ENCODE assay signal across 27 cellular contexts in genomic region chr4:31053451-31053850, GRCh38.
"Had no signal": no experiment of that assay in that cellular context is flagged by ENCODE, and none has a peak within 500 bp of the region (broad histone marks: within the 10 kb centered on the region; RNA-seq: fewer than 3 reads in every experiment).

No MANE protein-coding gene starts in this region.

- H3K27me3 Mint-ChIP-seq: naive thymus-derived CD4-positive, alpha-beta T cell; progenitor cell of endocrine pancreas; stimulated activated naive B cell treated with anti-CD40 and anti-IgM and Interleukin-4, amounts not matched to agents 10 μg/mL and 1 μg/mL and 100 μg/mL, for 72 hours; stimulated activated naive CD8-positive, alpha-beta T cell treated with anti-CD3 and anti-CD28 coated beads, Interleukin-15, Interleukin-2, amounts not matched to agents 100 ng/mL and 50 ng/mL, for 24 hours; type B pancreatic cell had no signal

- H3K4me3 ChIP-seq: ovary, psoas muscle, right lobe of liver, sigmoid colon, stomach, tibial artery, transverse colon, upper lobe of right lung, uterus had no signal

- DNase-seq: naive thymus-derived CD4-positive, alpha-beta T cell; natural killer cell; nucleus accumbens; ovary; psoas muscle; right cardiac atrium; right lobe of liver; sigmoid colon; small intestine; stimulated activated CD4-positive, alpha-beta T cell treated with anti-CD3 and anti-CD28 coated beads, Interleukin-15, amount 100 ng/mL, for 24 hours; stimulated activated CD4-positive, alpha-beta T cell treated with anti-CD3 and anti-CD28 coated beads, Interleukin-2, amount 100 ng/mL, for 24 hours; stimulated activated CD4-positive, alpha-beta T cell treated with anti-CD3 and anti-CD28 coated beads, Interleukin-2, amount 100 ng/mL, for 48 hours; stimulated activated CD4-positive, alpha-beta T cell treated with anti-CD3 and anti-CD28 coated beads, Interleukin-4, amount 100 ng/mL, for 24 hours; stimulated activated naive B cell treated with anti-CD40 and anti-IgM and Interleukin-4, amounts not matched to agents 10 μg/mL and 1 μg/mL and 100 μg/mL, for 72 hours; stimulated activated naive CD4-positive, alpha-beta T cell treated with Interleukin-2 at 50 U/mL for 16 hours; stomach; tibial artery; transverse colon; upper lobe of right lung; uterus had no signal

- H3K4me1 ChIP-seq: parathyroid adenoma, psoas muscle, right lobe of liver, upper lobe of right lung, uterus had no signal

- H3K9ac ChIP-seq: parathyroid adenoma had no signal

- H3K9me3 Mint-ChIP-seq: nephron; stimulated activated naive B cell treated with anti-CD40 and anti-IgM and Interleukin-4, amounts not matched to agents 10 μg/mL and 1 μg/mL and 100 μg/mL, for 72 hours; type B pancreatic cell had no signal

- H3K9me3 ChIP-seq: neutrophil, ovary, psoas muscle, right lobe of liver, sigmoid colon, stomach, tibial artery, transverse colon, upper lobe of right lung, uterus had no signal

- ATAC-seq: naive thymus-derived CD4-positive, alpha-beta T cell; natural killer cell; psoas muscle; right cardiac atrium; right lobe of liver; stimulated activated effector memory CD8-positive, alpha-beta T cell treated with anti-CD3 and anti-CD28 coated beads, Interleukin-12 subunit alpha, Interleukin-12 subunit beta, amount 100 ng/mL, for 72 hours; stimulated activated naive B cell treated with anti-CD40 and anti-IgM and Interleukin-4, amounts not matched to agents 10 μg/mL and 1 μg/mL and 100 μg/mL, for 72 hours; upper lobe of right lung had no signal

- H2AFZ ChIP-seq: parathyroid adenoma had no signal

- H3K27me3 ChIP-seq: neutrophil, ovary, right lobe of liver, sigmoid colon, stomach, tibial artery, transverse colon, upper lobe of right lung, uterus had no signal

- H3K27ac Mint-ChIP-seq: natural killer cell; nephron; progenitor cell of endocrine pancreas; stimulated activated effector memory CD8-positive, alpha-beta T cell treated with anti-CD3 and anti-CD28 coated beads, Interleukin-12 subunit alpha, Interleukin-12 subunit beta, amount 100 ng/mL, for 72 hours; stimulated activated naive B cell treated with anti-CD40 and anti-IgM and Interleukin-4, amounts not matched to agents 10 μg/mL and 1 μg/mL and 100 μg/mL, for 72 hours; stimulated activated naive CD8-positive, alpha-beta T cell treated with anti-CD3 and anti-CD28 coated beads, Interleukin-15, Interleukin-2, amounts not matched to agents 100 ng/mL and 50 ng/mL, for 24 hours; type B pancreatic cell had no signal

- H3K4me1 Mint-ChIP-seq: naive thymus-derived CD4-positive, alpha-beta T cell; natural killer cell; stimulated activated effector memory CD8-positive, alpha-beta T cell treated with anti-CD3 and anti-CD28 coated beads, Interleukin-12 subunit alpha, Interleukin-12 subunit beta, amount 100 ng/mL, for 72 hours; stimulated activated naive B cell treated with anti-CD40 and anti-IgM and Interleukin-4, amounts not matched to agents 10 μg/mL and 1 μg/mL and 100 μg/mL, for 72 hours had no signal

- H3K4me3 Mint-ChIP-seq: naive thymus-derived CD4-positive, alpha-beta T cell; natural killer cell; nephron; stimulated activated effector memory CD8-positive, alpha-beta T cell treated with anti-CD3 and anti-CD28 coated beads, Interleukin-12 subunit alpha, Interleukin-12 subunit beta, amount 100 ng/mL, for 72 hours; stimulated activated naive B cell treated with anti-CD40 and anti-IgM and Interleukin-4, amounts not matched to agents 10 μg/mL and 1 μg/mL and 100 μg/mL, for 72 hours; stimulated activated naive CD8-positive, alpha-beta T cell treated with anti-CD3 and anti-CD28 coated beads, Interleukin-15, Interleukin-2, amounts not matched to agents 100 ng/mL and 50 ng/mL, for 24 hours; type B pancreatic cell had no signal

- H3K36me3 ChIP-seq: neutrophil, ovary, right lobe of liver, sigmoid colon, stomach, tibial artery, transverse colon, upper lobe of right lung, uterus had no signal

- H3K36me3 Mint-ChIP-seq: naive thymus-derived CD4-positive, alpha-beta T cell; natural killer cell; stimulated activated effector memory CD8-positive, alpha-beta T cell treated with anti-CD3 and anti-CD28 coated beads, Interleukin-12 subunit alpha, Interleukin-12 subunit beta, amount 100 ng/mL, for 72 hours; stimulated activated naive B cell treated with anti-CD40 and anti-IgM and Interleukin-4, amounts not matched to agents 10 μg/mL and 1 μg/mL and 100 μg/mL, for 72 hours had no signal

- H3K27ac ChIP-seq: neutrophil, ovary, parathyroid adenoma, psoas muscle, right lobe of liver, sigmoid colon, stomach, tibial artery, transverse colon, upper lobe of right lung, uterus had no signal
